In the genomic region with DNA sequence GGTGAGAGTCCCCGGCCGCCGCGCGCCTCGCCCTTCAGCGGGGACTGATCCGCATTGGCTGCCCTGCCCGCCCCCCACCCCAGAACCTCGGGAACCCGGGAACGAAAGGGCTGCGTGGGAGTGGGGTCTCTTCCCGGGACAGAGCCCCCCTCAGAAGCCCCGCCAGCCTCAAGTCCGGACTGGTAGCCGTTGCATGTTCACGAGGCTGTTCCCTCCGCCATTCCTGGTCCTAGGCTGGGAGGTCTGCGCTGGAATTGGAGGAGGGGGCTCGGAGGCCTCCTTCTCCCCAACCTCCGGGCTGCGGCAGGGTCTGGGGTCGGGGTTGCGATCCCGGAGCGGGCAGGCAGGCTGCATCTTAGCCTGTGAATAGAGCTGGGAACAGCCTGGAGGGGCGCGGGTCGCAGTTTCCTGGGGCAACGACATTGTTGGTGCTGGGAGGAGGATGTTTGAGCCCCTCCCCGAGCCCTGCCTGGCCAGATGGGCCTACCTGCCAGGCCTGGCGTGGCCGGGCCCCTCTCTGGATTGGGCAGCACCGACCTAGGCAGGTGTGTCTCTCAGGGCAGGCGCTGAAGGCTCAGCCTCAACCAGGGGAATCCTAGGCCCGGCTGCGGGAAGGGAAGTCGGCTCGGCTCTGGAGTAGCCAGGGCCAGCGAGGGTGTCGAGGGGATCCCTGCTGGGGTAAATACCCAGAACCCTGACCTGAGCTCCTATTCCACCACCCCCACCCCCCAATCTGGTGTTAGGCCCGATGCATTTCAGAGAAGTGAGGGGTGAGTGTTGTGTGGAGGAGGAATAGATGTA, we compare ENCODE assay signal across 1 cellular context.
A peak's percentile ranks its signal among the peaks of the same experiment; 100 is the strongest.
TF ChIP-seq lines count a peak whose summit lies in the region.

No MANE protein-coding gene starts in this region.

TF ChIP-seq in K562, 482 proteins besides CTCF, POLR2A, EP300 and RAD21:
- peak; percentile 48 for TF ChIP-seq POLR2G (IDR thresholded peaks at IDR 0.05; ENCODE audit: low read depth, low read length)
- TF ChIP-seq POLR3G (IDR thresholded peaks at IDR 0.05; ENCODE audit: extremely low read depth, insufficient read length, insufficient replicate concordance): no peak
- no peak for TF ChIP-seq ZNF324 (CRISPR knock-in tag; IDR thresholded peaks at IDR 0.05)
- TF ChIP-seq EGR1 (conservative IDR thresholded peaks at IDR 0.05): peak; percentile 37; the same call in 1 of the 2 replicates
- TF ChIP-seq TFAP4 (CRISPR knock-in tag; IDR thresholded peaks at IDR 0.05; ENCODE audit: borderline replicate concordance): 0 out of 2 replicates have a peak, but pooled peaks have one; percentile 14
